Comparison of ENCODE assay signal across 8 cellular contexts in genomic region chr21:43658769-43659135, GRCh38. TPM values are rescaled to one million over a fixed set of nuclear protein-coding genes. Genes with fewer than 3 reads are reported as not detected.
A peak's percentile ranks its signal among the peaks of the same experiment; 100 is the strongest.
DNase-seq lines count a peak whose midpoint lies in the region; ATAC-seq, FAIRE-seq and TF ChIP-seq lines count a peak whose summit lies in the region.

No MANE protein-coding gene starts in this region.

- intact Hi-C loops in CD4-positive, alpha-beta memory T cell (cut with micrococcal nuclease) = loop anchor here (1.0 kb wide), 1 partner anchor 60 kb away; no protein-coding TSS in a partner anchor

- peaks cover under 1 to 28% of the 10 kb centered on the region in 2 donors for H3K36me3 Mint-ChIP-seq in CD4-positive, alpha-beta memory T cell
- H3K36me3 Mint-ChIP-seq in neural progenitor cell = peaks cover 12% of the 10 kb centered on the region

- no peak for TF ChIP-seq CTCF in OCI-LY3 (IDR thresholded peaks at IDR 0.05; ENCODE audit: low read depth, low read length)
- TF ChIP-seq CTCF in neural progenitor cell (IDR thresholded peaks at IDR 0.05) = no peak

- peaks cover 53% of the 10 kb centered on the region for H3K79me2 ChIP-seq in OCI-LY3 (ENCODE audit: low read length)
- H3K79me2 ChIP-seq in neural progenitor cell (ENCODE audit: low read depth) = peaks cover 43% of the 10 kb centered on the region

- H3K9ac ChIP-seq in OCI-LY3 (ENCODE audit: low read length) (peak overlapping the region; percentile 62; the same call in 1 of the 2 replicates), endocrine pancreas (ENCODE audit: control insufficient read depth, insufficient read depth, low read length) (peak overlapping the region; percentile 90), neural progenitor cell (no peak overlapping the region)

- no peak for ATAC-seq in HG03025 (IDR thresholded peaks at IDR 0.05; ENCODE audit: low FRiP score, unreplicated experiment)

- peak overlapping the region; percentile 77 to 96 (median 92) for H3K27ac Mint-ChIP-seq in CD4-positive, alpha-beta memory T cell
- H3K27ac Mint-ChIP-seq in neural progenitor cell = no peak overlapping the region

- CTCF ChIA-PET in CD4-positive, alpha-beta memory T cell (lab: Charles Lee; ENCODE audit: partially characterized antibody) = no interaction called here

- peaks cover 0 to 3% (median 0%) of the 10 kb centered on the region in 8 donors for H3K9me3 Mint-ChIP-seq in CD4-positive, alpha-beta memory T cell
- H3K9me3 Mint-ChIP-seq in neural progenitor cell = no peaks in the 10 kb centered on the region

- H3K4me1 ChIP-seq in CD4-positive, alpha-beta memory T cell (ENCODE audit: insufficient read depth, low read length) = peaks cover 33% of the 10 kb centered on the region
- H3K4me1 ChIP-seq in OCI-LY3 (ENCODE audit: low read length) (peaks cover 19% of the 10 kb centered on the region), endocrine pancreas (ENCODE audit: control insufficient read depth, insufficient read depth, low read length) (no peaks in the 10 kb centered on the region), neural progenitor cell (peaks cover 11% of the 10 kb centered on the region)

- no peaks in the 10 kb centered on the region for H3K9me3 ChIP-seq in CD4-positive, alpha-beta memory T cell (ENCODE audit: control insufficient read depth in 1 of 2, low read length in 2 of 2)
- H3K9me3 ChIP-seq in OCI-LY3 (ENCODE audit: insufficient read depth, low read length) (no peaks in the 10 kb centered on the region), endocrine pancreas (ENCODE audit: control insufficient read depth, low read length) (no peaks in the 10 kb centered on the region), neural progenitor cell (ENCODE audit: low read depth) (no peaks in the 10 kb centered on the region)

- no peak for FAIRE-seq in HTR-8/SVneo (lab: Jason Lieb, UNC)

- H3K36me3 ChIP-seq in CD4-positive, alpha-beta memory T cell (ENCODE audit: insufficient read depth, low read length) = peaks cover 12% of the 10 kb centered on the region
- H3K36me3 ChIP-seq in OCI-LY3 (replicated peaks; ENCODE audit: low read depth, low read length) (peaks cover 19% of the 10 kb centered on the region), endocrine pancreas (ENCODE audit: control insufficient read depth, insufficient read depth, low read length) (no peaks in the 10 kb centered on the region), neural progenitor cell (peaks cover 2% of the 10 kb centered on the region)

- H3K4me3 ChIP-seq in CD4-positive, alpha-beta memory T cell (ENCODE audit: low read length in 2 of 2) = peak overlapping the region in 1 of 2 donors; percentile 83
- H3K4me3 ChIP-seq in OCI-LY3 (ENCODE audit: low read length) (peak overlapping the region; percentile 86), endocrine pancreas (ENCODE audit: control insufficient read depth, insufficient read depth, low read length) (no peak overlapping the region), neural progenitor cell (no peak overlapping the region)

- no peaks in the 10 kb centered on the region for H3K27me3 Mint-ChIP-seq in CD4-positive, alpha-beta memory T cell
- H3K27me3 Mint-ChIP-seq in neural progenitor cell (ENCODE audit: insufficient read depth, low read depth) = peaks cover 7% of the 10 kb centered on the region

- no peak for DNase-seq in CD4-positive, alpha-beta memory T cell
- peak; percentile 25 for DNase-seq in neural progenitor cell (ENCODE audit: low spot score)
- no peak for DNase-seq in NOMO-1 treated with dmso at 0.1 percent for 144 hours (lab: John Stamatoyannopoulos, UW; ENCODE audit: unreplicated experiment)
- no peak for DNase-seq in stimulated activated CD4-positive, alpha-beta T cell treated with anti-CD3 and anti-CD28 coated beads, Interleukin-4, amount 100 ng/mL, for 24 hours
- no peak for DNase-seq in HTR-8/SVneo (ENCODE audit: insufficient read length, low spot score)

- H3K4me3 Mint-ChIP-seq in CD4-positive, alpha-beta memory T cell = peak overlapping the region; percentile 66 to 96 (median 76)
- peak overlapping the region; percentile 81 for H3K4me3 Mint-ChIP-seq in neural progenitor cell

- 0 out of 2 replicates have a peak overlapping the region, but pooled peaks have one; percentile 50 for H2AFZ ChIP-seq in OCI-LY3 (ENCODE audit: low read depth, low read length)
- H2AFZ ChIP-seq in neural progenitor cell (replicated peaks) = peak overlapping the region; percentile 70

- H4K20me1 ChIP-seq in OCI-LY3 (ENCODE audit: insufficient read depth, low read length) (peaks cover 13% of the 10 kb centered on the region), neural progenitor cell (ENCODE audit: low read depth) (peaks cover 18% of the 10 kb centered on the region)

- H3K27ac ChIP-seq in CD4-positive, alpha-beta memory T cell (ENCODE audit: low read depth, low read length) = peak overlapping the region; percentile 88
- peak overlapping the region; percentile 29; the same call in 1 of the 2 replicates for H3K27ac ChIP-seq in OCI-LY3 (ENCODE audit: low read length)
- H3K27ac ChIP-seq in neural progenitor cell = no peak overlapping the region

- POLR2A ChIA-PET in CD4-positive, alpha-beta memory T cell (lab: Charles Lee; ENCODE audit: partially characterized antibody) = interaction anchor here (1.3 to 2.7 kb wide), 2 partner anchors 61 to 766 kb away, joined by 4 to 9 read pairs; partner anchors contain the start of gene NDUFV3

- H3K4me2 ChIP-seq in OCI-LY3 (ENCODE audit: low read length) (peak overlapping the region; percentile 78), neural progenitor cell (no peak overlapping the region)

- peaks cover 25 to 39% (median 32%) of the 10 kb centered on the region in 4 donors for H3K4me1 Mint-ChIP-seq in CD4-positive, alpha-beta memory T cell
- peaks cover 26% of the 10 kb centered on the region for H3K4me1 Mint-ChIP-seq in neural progenitor cell

- peaks cover 10% of the 10 kb centered on the region for H3F3A ChIP-seq in neural progenitor cell (ENCODE audit: low read depth)

- H3K27me3 ChIP-seq in CD4-positive, alpha-beta memory T cell (ENCODE audit: insufficient read depth, low read length) = no peaks in the 10 kb centered on the region
- no peaks in the 10 kb centered on the region for H3K27me3 ChIP-seq in OCI-LY3 (ENCODE audit: low read depth, low read length)
- no peaks in the 10 kb centered on the region for H3K27me3 ChIP-seq in endocrine pancreas (ENCODE audit: control insufficient read depth, insufficient read depth, low read length)
- H3K27me3 ChIP-seq in neural progenitor cell = no peaks in the 10 kb centered on the region

RNA-seq across cellular contexts. Expression of gene HSF2BP, which starts 0.5 kb away (rescaled TPM):
- total RNA-seq in CD4-positive, alpha-beta memory T cell = under 1 TPM; 0.39 to 0.70 TPM
- under 1 TPM in 1 of 2 donors, not detected in 1; 0.67 TPM for polyA plus RNA-seq in CD4-positive, alpha-beta memory T cell
- 0.71 and 1.1 TPM in 2 replicates for total RNA-seq in neural progenitor cell (ENCODE audit: low replicate concordance)

RNA-seq across cellular contexts. Expression of gene RRP1B, which starts 0.6 kb away (rescaled TPM):
- total RNA-seq in CD4-positive, alpha-beta memory T cell = 10 to 100 TPM; 39.9 to 40.5 TPM
- 10 to 100 TPM; 19.8 to 38.0 TPM for polyA plus RNA-seq in CD4-positive, alpha-beta memory T cell
- 45.0 TPM in 2 replicates for total RNA-seq in neural progenitor cell (ENCODE audit: low replicate concordance)
